In genomic region chr4:52838729-52839722, GRCh38 we compare ENCODE assay signal across 14 cellular contexts. TPM values are rescaled to one million over a fixed set of nuclear protein-coding genes. Genes with fewer than 3 reads are reported as not detected.
A peak's percentile ranks its signal among the peaks of the same experiment; 100 is the strongest.
DNase-seq lines count a peak whose midpoint lies in the region; ATAC-seq and TF ChIP-seq lines count a peak whose summit lies in the region.
"Had no signal": no experiment of that assay in that cellular context is flagged by ENCODE, and none has a peak within 500 bp of the region (broad histone marks: within the 10 kb centered on the region; RNA-seq: fewer than 3 reads in every experiment).

No MANE protein-coding gene starts in this region.

- in situ Hi-C loops in GM23248 (cut with MboI), result no loop called here

- CTCF ChIA-PET in RWPE1 (lab: Yijun Ruan, JAX), result interaction anchor here (0.6 kb wide), 1 partner anchor 92 kb away, joined by 3 read pairs; no protein-coding TSS in a partner anchor
- CTCF ChIA-PET in CD4-positive, alpha-beta T cell (lab: Charles Lee), result no interaction called here
- CTCF ChIA-PET in CD8-positive, alpha-beta memory T cell (lab: Charles Lee), result no interaction called here

- H4K20me1 ChIP-seq in GM23248 (ENCODE audit: insufficient read depth), result no peaks in the 10 kb centered on the region

- no peak overlapping the region for H3K27ac Mint-ChIP-seq in CD4-positive, alpha-beta T cell
- no peak overlapping the region for H3K27ac Mint-ChIP-seq in CD8-positive, alpha-beta memory T cell
- H3K27ac Mint-ChIP-seq: activated CD4-positive, alpha-beta memory T cell treated with anti-CD3 and anti-CD28 coated beads for 36 hours; natural killer cell had no signal

- no peaks in the 10 kb centered on the region for H3K36me3 ChIP-seq in GM23248 (ENCODE audit: low read depth)
- H3K36me3 ChIP-seq in CD8-positive, alpha-beta memory T cell (ENCODE audit: insufficient read depth, low read length), result no peaks in the 10 kb centered on the region
- H3K36me3 ChIP-seq: colonic mucosa, tibial artery had no signal

- no peaks in the 10 kb centered on the region for H3K27me3 ChIP-seq in GM23248 (replicated peaks; ENCODE audit: insufficient read depth)
- H3K27me3 ChIP-seq in foreskin keratinocyte, result no peaks in the 10 kb centered on the region
- H3K27me3 ChIP-seq in CD4-positive, alpha-beta T cell (ENCODE audit: control insufficient read depth, insufficient read depth, low read length), result no peaks in the 10 kb centered on the region
- no peaks in the 10 kb centered on the region for H3K27me3 ChIP-seq in CD8-positive, alpha-beta memory T cell (ENCODE audit: insufficient read depth, low read length, poor library complexity, severe bottlenecking)
- H3K27me3 ChIP-seq: colonic mucosa, tibial artery had no signal

- intact Hi-C loops in CD4-positive, alpha-beta T cell (cut with DNase I, micrococcal nuclease), result no loop called here

- no peak for ATAC-seq in foreskin keratinocyte
- ATAC-seq in CD4-positive, alpha-beta T cell (ENCODE audit: poor library complexity), result no peak
- ATAC-seq in GM19023 (IDR thresholded peaks at IDR 0.05; ENCODE audit: unreplicated experiment), result no peak
- ATAC-seq: natural killer cell had no signal

- no peaks in the 10 kb centered on the region for H3K27me3 Mint-ChIP-seq in CD4-positive, alpha-beta T cell
- H3K27me3 Mint-ChIP-seq in CD8-positive, alpha-beta memory T cell, result peaks cover 3 to 8% of the 10 kb centered on the region in 2 donors
- H3K27me3 Mint-ChIP-seq: activated CD4-positive, alpha-beta memory T cell treated with anti-CD3 and anti-CD28 coated beads for 36 hours had no signal

- H3K27ac ChIP-seq in GM23248 (no peak overlapping the region), RWPE1 (peak overlapping the region; percentile 90), foreskin keratinocyte (peak overlapping the region; percentile 94)
- H3K27ac ChIP-seq in CD4-positive, alpha-beta T cell (ENCODE audit: low read depth, low read length), result no peak overlapping the region
- no peak overlapping the region for H3K27ac ChIP-seq in CD8-positive, alpha-beta memory T cell (ENCODE audit: low read depth, low read length)
- H3K27ac ChIP-seq: colonic mucosa, tibial artery had no signal

- peak overlapping the region; percentile 31 for H3K4me2 ChIP-seq in GM23248 (ENCODE audit: unreplicated experiment)

- H3K4me3 Mint-ChIP-seq in CD4-positive, alpha-beta T cell, result no peak overlapping the region
- H3K4me3 Mint-ChIP-seq in CD8-positive, alpha-beta memory T cell, result no peak overlapping the region
- H3K4me3 Mint-ChIP-seq: activated CD4-positive, alpha-beta memory T cell treated with anti-CD3 and anti-CD28 coated beads for 36 hours; natural killer cell had no signal

- DNase-seq in GM23248 (no peak), RWPE1 (ENCODE audit: low spot score) (no peak), foreskin keratinocyte (peak; percentile 46 to 51), retinal pigment epithelial cell (ENCODE audit: low read depth) (peak; percentile 62)
- DNase-seq in CD4-positive, alpha-beta T cell, result no peak
- no peak for DNase-seq in CD8-positive, alpha-beta memory T cell
- no peak for DNase-seq in activated CD4-positive, alpha-beta T cell treated with anti-CD3 and anti-CD28 coated beads for 4 hours
- DNase-seq: activated CD4-positive, alpha-beta memory T cell treated with anti-CD3 and anti-CD28 coated beads for 36 hours; colonic mucosa; natural killer cell; NCI-H2029 treated with DMSO at 0.1 percent for 48 hours; stimulated activated CD4-positive, alpha-beta T cell treated with anti-CD3 and anti-CD28 coated beads, Interleukin-2, amount 100 ng/mL, for 24 hours; tibial artery had no signal

- POLR2A ChIA-PET in RWPE1 (lab: Yijun Ruan, JAX; ENCODE audit: low non-redundant PET), result no interaction called here
- POLR2A ChIA-PET in CD4-positive, alpha-beta T cell (lab: Charles Lee), result no interaction called here
- POLR2A ChIA-PET in CD8-positive, alpha-beta memory T cell (lab: Charles Lee), result interaction anchor here (0.5 kb wide), 1 partner anchor 1333 kb away, joined by 3 read pairs; no protein-coding TSS in a partner anchor

- no peaks in the 10 kb centered on the region for H3K4me1 Mint-ChIP-seq in CD4-positive, alpha-beta T cell (ENCODE audit: low read depth)
- H3K4me1 Mint-ChIP-seq in CD8-positive, alpha-beta memory T cell, result no peaks in the 10 kb centered on the region
- H3K4me1 Mint-ChIP-seq: natural killer cell had no signal

- H3K9me2 ChIP-seq in GM23248 (ENCODE audit: insufficient read depth), result no peaks in the 10 kb centered on the region

- H2AFZ ChIP-seq in GM23248, result 0 out of 2 replicates have a peak overlapping the region, but pooled peaks have one; percentile 2

- no peaks in the 10 kb centered on the region for H3K36me3 Mint-ChIP-seq in CD4-positive, alpha-beta T cell (ENCODE audit: low read depth)
- H3K36me3 Mint-ChIP-seq in CD8-positive, alpha-beta memory T cell, result no peaks in the 10 kb centered on the region
- H3K36me3 Mint-ChIP-seq: activated CD4-positive, alpha-beta memory T cell treated with anti-CD3 and anti-CD28 coated beads for 36 hours; natural killer cell had no signal

- 50 to 54% methylated on average over 12 of the region's 12 CpGs for WGBS in GM23248 (ENCODE audit: low coverage in 1 of 2, low lambda C conversion rate in 2 of 2, missing lambda C conversion rate in 2 of 2), 2 experiments

- peaks cover 34% of the 10 kb centered on the region for H3K4me1 ChIP-seq in GM23248 (ENCODE audit: insufficient read depth)
- H3K4me1 ChIP-seq in foreskin keratinocyte, result peaks cover 41% of the 10 kb centered on the region
- no peaks in the 10 kb centered on the region for H3K4me1 ChIP-seq in CD8-positive, alpha-beta memory T cell (ENCODE audit: insufficient read depth, low read length)
- H3K4me1 ChIP-seq: colonic mucosa had no signal

- H3F3A ChIP-seq in GM23248 (ENCODE audit: insufficient read depth), result peaks cover 20% of the 10 kb centered on the region

- no peak overlapping the region for H3K9ac ChIP-seq in GM23248

- H3K79me2 ChIP-seq in GM23248 (ENCODE audit: insufficient read depth), result no peaks in the 10 kb centered on the region

- H3K4me3 ChIP-seq in GM23248 (no peak overlapping the region), retinal pigment epithelial cell (ENCODE audit: low read length) (no peak overlapping the region)
- H3K4me3 ChIP-seq in CD8-positive, alpha-beta memory T cell (ENCODE audit: low read length), result no peak overlapping the region
- H3K4me3 ChIP-seq: colonic mucosa, tibial artery had no signal

- TF ChIP-seq CTCF in RWPE1 (conservative IDR thresholded peaks at IDR 0.05; ENCODE audit: low read depth), result no peak
- TF ChIP-seq CTCF in foreskin keratinocyte (conservative IDR thresholded peaks at IDR 0.05), result no peak
- TF ChIP-seq CTCF in retinal pigment epithelial cell (conservative IDR thresholded peaks at IDR 0.05; ENCODE audit: low read depth, low read length), result no peak
- no peak for TF ChIP-seq CTCF in CD4-positive, alpha-beta T cell (IDR thresholded peaks at IDR 0.05)

- H3K9me3 Mint-ChIP-seq in CD4-positive, alpha-beta T cell, result no peaks in the 10 kb centered on the region
- no peaks in the 10 kb centered on the region for H3K9me3 Mint-ChIP-seq in CD8-positive, alpha-beta memory T cell
- H3K9me3 Mint-ChIP-seq: activated CD4-positive, alpha-beta memory T cell treated with anti-CD3 and anti-CD28 coated beads for 36 hours; natural killer cell had no signal

- no peaks in the 10 kb centered on the region for H3K9me3 ChIP-seq in GM23248 (ENCODE audit: low read depth)
- no peaks in the 10 kb centered on the region for H3K9me3 ChIP-seq in CD4-positive, alpha-beta T cell (ENCODE audit: control insufficient read depth, low read length)
- no peaks in the 10 kb centered on the region for H3K9me3 ChIP-seq in CD8-positive, alpha-beta memory T cell (ENCODE audit: low read length)
- H3K9me3 ChIP-seq: colonic mucosa, tibial artery had no signal

RNA-seq across cellular contexts. Expression of gene RASL11B, which starts 23.1 kb away (rescaled TPM):
- not detected in 2 replicates for total RNA-seq in GM23248 (2014; rRNA removed; shearing (Covaris generic))
- 0.11 and 0.46 TPM in 2 replicates for polyA plus RNA-seq in GM23248 (2016; fragmentation: Nextera tagmentation; extraction: Ambion mirVana)
- 2.3 and 2.5 TPM in 2 replicates for total RNA-seq in foreskin keratinocyte
- 1.5 and 2.0 TPM in 2 replicates for polyA plus RNA-seq in foreskin keratinocyte
- under 1 TPM; 0.31 to 0.63 TPM for total RNA-seq in CD4-positive, alpha-beta T cell
- under 1 TPM in 1 of 2 experiments, not detected in 1; 0.27 TPM for total RNA-seq in CD8-positive, alpha-beta memory T cell
- 0.12 TPM for polyA plus RNA-seq in CD8-positive, alpha-beta memory T cell
- total RNA-seq: natural killer cell had no signal

Comparison
In these comparisons a context has a peak if more than half of its experiments do, and no peak if none do; other contexts are left out.
1. DNase-seq: peak in foreskin keratinocyte (2 of 2) and retinal pigment epithelial cell (single experiment); none in GM23248 (single experiment), RWPE1 (single experiment), CD4-positive, alpha-beta T cell (0 of 10), CD8-positive, alpha-beta memory T cell (0 of 5) and activated CD4-positive, alpha-beta T cell treated with anti-CD3 and anti-CD28 coated beads for 4 hours (0 of 2).
2. H3K27ac ChIP-seq: peak in RWPE1 (single experiment) and foreskin keratinocyte (single experiment); none in GM23248 (single experiment), CD4-positive, alpha-beta T cell (single experiment) and CD8-positive, alpha-beta memory T cell (single experiment).